ENCODE assay signal across 20 cellular contexts in genomic region chr18:56161604-56162003, GRCh38.
DNase-seq lines count a peak whose midpoint lies in the region; ATAC-seq and TF ChIP-seq lines count a peak whose summit lies in the region.
"Had no signal": no experiment of that assay in that cellular context is flagged by ENCODE, and none has a peak within 500 bp of the region (broad histone marks: within the 10 kb centered on the region; RNA-seq: fewer than 3 reads in every experiment).

No MANE protein-coding gene starts in this region.

- no peaks in the 10 kb centered on the region for H3K27me3 ChIP-seq in heart left ventricle
- H3K27me3 ChIP-seq: upper lobe of left lung had no signal

- no peak overlapping the region for H3K4me3 ChIP-seq in heart left ventricle
- H3K4me3 ChIP-seq: upper lobe of left lung had no signal

- no peak for TF ChIP-seq POLR2A in heart left ventricle (IDR thresholded peaks at IDR 0.05)

- no peaks in the 10 kb centered on the region for H3K36me3 ChIP-seq in heart left ventricle
- H3K36me3 ChIP-seq: upper lobe of left lung had no signal

- WGBS in heart left ventricle, 4 donors: 16 to 35% (median 23%) methylated on average over 2 of the region's 2 CpGs

- TF ChIP-seq CTCF in heart left ventricle (IDR thresholded peaks at IDR 0.05) (no peak), omental fat pad (IDR thresholded peaks at IDR 0.05) (no peak)

- H3K9me3 ChIP-seq in heart left ventricle: no peaks in the 10 kb centered on the region
- H3K9me3 ChIP-seq: SK-N-SH, upper lobe of left lung had no signal

- ATAC-seq in Right ventricle myocardium inferior: peak; percentile 53
- ATAC-seq in heart left ventricle: peak in 3 of 4 donors; percentile 54 to 59 (median 55)
- peak; percentile 80 for ATAC-seq in omental fat pad (ENCODE audit: low FRiP score)
- no peak for ATAC-seq in GM18520 (IDR thresholded peaks at IDR 0.05; ENCODE audit: unreplicated experiment)

- peak overlapping the region in 7 of 12 donors; percentile 5 to 62 (median 27) for H3K27ac ChIP-seq in heart left ventricle
- H3K27ac ChIP-seq: epithelial cell of prostate had no signal

- intact Hi-C loops in Right ventricle myocardium inferior (cut with DNase I): no loop called here
- intact Hi-C loops in cardiac septum (cut with DNase I): no loop called here
- intact Hi-C loops in heart left ventricle (cut with DNase I): loop anchor here in 2 of 10 donors (5.0 to 10.0 kb wide), 2 partner anchors 41 to 413 kb away; no protein-coding TSS in a partner anchor

- peaks cover 0 to 26% (median 19%) of the 10 kb centered on the region in 12 donors for H3K4me1 ChIP-seq in heart left ventricle

- DNase-seq in Right ventricle myocardium inferior (ENCODE audit: missing footprints): no peak
- DNase-seq in cardiac septum (ENCODE audit: low spot score): no peak
- no peak for DNase-seq in heart left ventricle
- DNase-seq in omental fat pad (ENCODE audit: low spot score): no peak
- no peak for DNase-seq in NCI-H2171 (lab: John Stamatoyannopoulos, UW)
- no peak for DNase-seq in activated CD4-positive, alpha-beta T cell treated with anti-CD3 and anti-CD28 coated beads for 1 hour
- no peak for DNase-seq in NCI-H510A treated with DMSO at 0.1 percent for 48 hours (lab: John Stamatoyannopoulos, UW)
- DNase-seq: activated CD4-positive, alpha-beta T cell treated with anti-CD3 and anti-CD28 coated beads, Interleukin-2, amount 50 U/mL, for 48 hours; activated CD4-positive, CD25-positive, alpha-beta regulatory T cell; activated effector memory CD4-positive, alpha-beta T cell treated with Interleukin-2 at 50 U/mL for 16 hours; activated naive CD8-positive, alpha-beta T cell treated with anti-CD3 and anti-CD28 coated beads, Interleukin-2, amount 10 ng/mL, durations not matched to agents 7 days and 5 days; effector CD4-positive, alpha-beta T cell; KBM-7; NCI-H1436 treated with DMSO at 0.1 percent for 48 hours; NCI-H524; RPMI8226; SK-N-SH; upper lobe of left lung had no signal
